Comparison of ENCODE assay signal across 33 cellular contexts in genomic region chr12:70508178-70508577, GRCh38.
A peak's percentile ranks its signal among the peaks of the same experiment; 100 is the strongest.
DNase-seq lines count a peak whose midpoint lies in the region; ATAC-seq, FAIRE-seq and TF ChIP-seq lines count a peak whose summit lies in the region.
"Had no signal": no experiment of that assay in that cellular context is flagged by ENCODE, and none has a peak within 500 bp of the region (broad histone marks: within the 10 kb centered on the region; RNA-seq: fewer than 3 reads in every experiment).

No MANE protein-coding gene starts in this region.

- H3K27me3 ChIP-seq in HepG2 (ENCODE audit: control insufficient read depth in 1 of 2, insufficient read depth in 2 of 2, low read length in 2 of 2) (no peaks in the 10 kb centered on the region; a peak in 1 of 5 replicates), right lobe of liver (no peaks in the 10 kb centered on the region)
- H3K27me3 ChIP-seq: foreskin keratinocyte, Peyer's patch, suprapubic skin had no signal

- H3K4me2 ChIP-seq in HepG2 (ENCODE audit: low read depth, low read length), result no peak overlapping the region

- H3K4me1 Mint-ChIP-seq in stimulated activated naive B cell treated with anti-CD40 and anti-IgM and Interleukin-4, amounts not matched to agents 10 μg/mL and 1 μg/mL and 100 μg/mL, for 72 hours, result no peaks in the 10 kb centered on the region
- no peaks in the 10 kb centered on the region for H3K4me1 Mint-ChIP-seq in CD14-positive monocyte
- H3K4me1 Mint-ChIP-seq: CD4-positive, alpha-beta memory T cell; central memory CD8-positive, alpha-beta T cell; naive thymus-derived CD4-positive, alpha-beta T cell; T-cell had no signal

- peak; percentile 7 for DNase-seq in HepG2 (ENCODE audit: low spot score)
- no peak for DNase-seq in right lobe of liver
- peak; percentile 4 for DNase-seq in choroid plexus epithelial cell (ENCODE audit: low read depth)
- no peak for DNase-seq in stimulated activated naive B cell treated with anti-CD40 and anti-IgM and Interleukin-4, amounts not matched to agents 10 μg/mL and 1 μg/mL and 100 μg/mL, for 72 hours
- DNase-seq in CD14-positive monocyte (ENCODE audit: low spot score), result no peak
- no peak for DNase-seq in GM19238 (ENCODE audit: insufficient read length, low spot score)
- DNase-seq: activated CD4-positive, alpha-beta T cell treated with anti-CD3 and anti-CD28 coated beads, Interleukin-2, amount 50 U/mL, for 48 hours; activated CD4-positive, CD25-positive, alpha-beta regulatory T cell; CD4-positive, alpha-beta memory T cell; foreskin keratinocyte; GF-D8; GOT3; hippocampal formation; left ventricle myocardium inferior; naive thymus-derived CD4-positive, alpha-beta T cell; NCI-H146; NCI-H2171 treated with DMSO at 0.1 percent for 48 hours; NCI-H524; occipital lobe; Peyer's patch; SIG-M5; stimulated activated CD4-positive, alpha-beta T cell treated with anti-CD3 and anti-CD28 coated beads, Interleukin-4, amount 100 ng/mL, for 1 hour; T-cell had no signal

- peaks cover 0 to 5% of the 10 kb centered on the region in 2 donors for H3K9me3 Mint-ChIP-seq in stimulated activated naive B cell treated with anti-CD40 and anti-IgM and Interleukin-4, amounts not matched to agents 10 μg/mL and 1 μg/mL and 100 μg/mL, for 72 hours
- peaks cover 4 to 20% (median 13%) of the 10 kb centered on the region in 7 donors for H3K9me3 Mint-ChIP-seq in CD14-positive monocyte
- H3K9me3 Mint-ChIP-seq: central memory CD8-positive, alpha-beta T cell had no signal

- H3K27ac ChIP-seq in HepG2 (ENCODE audit: extremely low read length, insufficient read depth, low read length) (no peak overlapping the region), right lobe of liver (no peak overlapping the region)
- H3K27ac ChIP-seq: 22Rv1, epithelial cell of prostate, foreskin keratinocyte, left ventricle myocardium inferior, Peyer's patch, suprapubic skin had no signal

- no peak overlapping the region for H3K4me3 ChIP-seq in HepG2 (replicated peaks in 1 of 3; ENCODE audit: insufficient read depth in 1 of 3, low read depth in 2 of 3, low read length in 3 of 3)
- H3K4me3 ChIP-seq in right lobe of liver, result no peak overlapping the region
- H3K4me3 ChIP-seq in choroid plexus epithelial cell (ENCODE audit: low read depth, low read length), result no peak overlapping the region
- H3K4me3 ChIP-seq: K562, left ventricle myocardium inferior, Peyer's patch, suprapubic skin had no signal

- WGBS in HepG2 (ENCODE audit: low lambda C conversion rate), result 86% methylated on average over 1 of the region's 1 CpG
- WGBS in right lobe of liver (ENCODE audit: insufficient coverage, low coverage, low lambda C conversion rate, missing lambda C conversion rate), result 82% methylated on average over 1 of the region's 1 CpG

- no peak for FAIRE-seq in HepG2 (lab: Jason Lieb, UNC)
- FAIRE-seq: astrocyte had no signal

- POLR2A ChIA-PET in HepG2 (lab: Yijun Ruan, JAX), result no interaction called here

- intact Hi-C loops in HepG2 (cut with micrococcal nuclease; ENCODE audit: unreplicated experiment) (no loop called here), right lobe of liver (cut with DNase I) (no loop called here), CD14-positive monocyte (cut with micrococcal nuclease) (no loop called here)

- no peak for TF ChIP-seq POLR2A in HepG2 (IDR thresholded peaks at IDR 0.05; ENCODE audit: insufficient read depth in 1 of 2, low read depth in 2 of 2, low read length in 2 of 2)
- no peak for TF ChIP-seq POLR2A in right lobe of liver (IDR thresholded peaks at IDR 0.05)

- H3K4me3 Mint-ChIP-seq in stimulated activated naive B cell treated with anti-CD40 and anti-IgM and Interleukin-4, amounts not matched to agents 10 μg/mL and 1 μg/mL and 100 μg/mL, for 72 hours, result no peak overlapping the region
- no peak overlapping the region for H3K4me3 Mint-ChIP-seq in CD14-positive monocyte
- H3K4me3 Mint-ChIP-seq: activated naive CD8-positive, alpha-beta T cell; CD4-positive, alpha-beta memory T cell; central memory CD8-positive, alpha-beta T cell; naive thymus-derived CD4-positive, alpha-beta T cell; stimulated activated memory B cell treated with anti-CD40 and anti-IgM and Interleukin-4, amounts not matched to agents 10 μg/mL and 1 μg/mL and 100 μg/mL, for 72 hours; T-cell had no signal

- peaks cover under 1 to 14% of the 10 kb centered on the region in 2 donors for H3K27me3 Mint-ChIP-seq in stimulated activated naive B cell treated with anti-CD40 and anti-IgM and Interleukin-4, amounts not matched to agents 10 μg/mL and 1 μg/mL and 100 μg/mL, for 72 hours
- peaks cover 0 to 5% (median 2%) of the 10 kb centered on the region in 3 donors for H3K27me3 Mint-ChIP-seq in CD14-positive monocyte (ENCODE audit: low read depth in 3 of 3)
- H3K27me3 Mint-ChIP-seq: stimulated activated memory B cell treated with anti-CD40 and anti-IgM and Interleukin-4, amounts not matched to agents 10 μg/mL and 1 μg/mL and 100 μg/mL, for 72 hours had no signal

- no peak overlapping the region for H2AFZ ChIP-seq in HepG2 (ENCODE audit: low read length)

- no peaks in the 10 kb centered on the region for H4K20me1 ChIP-seq in HepG2 (ENCODE audit: insufficient read depth, low read length)

- CTCF ChIA-PET in HepG2 (lab: Yijun Ruan, JAX; ENCODE audit: low intra/inter-chr PET ratio, low total read pairs), result no interaction called here

- no peaks in the 10 kb centered on the region for H3K4me1 ChIP-seq in HepG2 (ENCODE audit: insufficient read depth, low read length)
- no peaks in the 10 kb centered on the region for H3K4me1 ChIP-seq in right lobe of liver
- H3K4me1 ChIP-seq: foreskin keratinocyte, Peyer's patch, suprapubic skin had no signal

- no peak overlapping the region for H3K27ac Mint-ChIP-seq in stimulated activated naive B cell treated with anti-CD40 and anti-IgM and Interleukin-4, amounts not matched to agents 10 μg/mL and 1 μg/mL and 100 μg/mL, for 72 hours
- no peak overlapping the region for H3K27ac Mint-ChIP-seq in CD14-positive monocyte
- H3K27ac Mint-ChIP-seq: activated naive CD8-positive, alpha-beta T cell; CD4-positive, alpha-beta memory T cell; naive thymus-derived CD4-positive, alpha-beta T cell; stimulated activated memory B cell treated with anti-CD40 and anti-IgM and Interleukin-4, amounts not matched to agents 10 μg/mL and 1 μg/mL and 100 μg/mL, for 72 hours; T-cell had no signal

- H3K9me3 ChIP-seq in HepG2 (ENCODE audit: low read length) (peaks cover 9% of the 10 kb centered on the region), right lobe of liver (no peaks in the 10 kb centered on the region)
- H3K9me3 ChIP-seq: Peyer's patch, suprapubic skin had no signal

- in situ Hi-C loops in HepG2 (cut with HindIII; ENCODE audit: extremely low pct_ligation_motif_present, low pct_unique_long_range_greater_than_20kb), result no loop called here

- TF ChIP-seq CTCF in HepG2 (CRISPR knock-in tag; IDR thresholded peaks at IDR 0.05), result no peak
- no peak for TF ChIP-seq CTCF in right lobe of liver (IDR thresholded peaks at IDR 0.05)
- no peak for TF ChIP-seq CTCF in choroid plexus epithelial cell (conservative IDR thresholded peaks at IDR 0.05; ENCODE audit: low read depth, low read length)
- no peak for TF ChIP-seq CTCF in CD14-positive monocyte (IDR thresholded peaks at IDR 0.05)

- TF ChIP-seq RAD21 in HepG2 (CRISPR knock-in tag; IDR thresholded peaks at IDR 0.05), result no peak

- no TSS peak for BruUV-seq in HepG2 (replicated peaks; lab: Mats Ljungman, UMichigan)

- TF ChIP-seq EP300 in HepG2 (IDR thresholded peaks at IDR 0.05; ENCODE audit: low read depth in 2 of 2, low read length in 2 of 2) (no peak), HepG2 (CRISPR knock-in tag; IDR thresholded peaks at IDR 0.05; ENCODE audit: borderline replicate concordance) (no peak)

- H3K9ac ChIP-seq in HepG2 (ENCODE audit: insufficient read depth, low read depth, low read length), result no peak overlapping the region

- no peaks in the 10 kb centered on the region for H3K79me2 ChIP-seq in HepG2 (ENCODE audit: insufficient read depth, low read length)

- H3K36me3 Mint-ChIP-seq in stimulated activated naive B cell treated with anti-CD40 and anti-IgM and Interleukin-4, amounts not matched to agents 10 μg/mL and 1 μg/mL and 100 μg/mL, for 72 hours, result no peaks in the 10 kb centered on the region
- H3K36me3 Mint-ChIP-seq in CD14-positive monocyte, result no peaks in the 10 kb centered on the region
- H3K36me3 Mint-ChIP-seq: activated naive CD8-positive, alpha-beta T cell; CD4-positive, alpha-beta memory T cell; T-cell had no signal

- H3K36me3 ChIP-seq in HepG2 (replicated peaks in 1 of 2; ENCODE audit: control insufficient read depth in 1 of 2, insufficient read depth in 2 of 2, low read length in 2 of 2), result no peaks in the 10 kb centered on the region
- no peaks in the 10 kb centered on the region for H3K36me3 ChIP-seq in right lobe of liver
- H3K36me3 ChIP-seq: left ventricle myocardium inferior, Peyer's patch, suprapubic skin had no signal

- ATAC-seq in HepG2 (no peak), right lobe of liver (no peak), HG03342 (IDR thresholded peaks at IDR 0.05; ENCODE audit: unreplicated experiment) (peak; percentile 78), HG02885 (IDR thresholded peaks at IDR 0.05; ENCODE audit: poor library complexity, unreplicated experiment) (no peak)
- ATAC-seq in stimulated activated naive B cell treated with anti-CD40 and anti-IgM and Interleukin-4, amounts not matched to agents 10 μg/mL and 1 μg/mL and 100 μg/mL, for 72 hours (replicated peaks), result peak; percentile 39 to 45
- ATAC-seq: foreskin keratinocyte; K562; naive thymus-derived CD4-positive, alpha-beta T cell; stimulated activated memory B cell treated with anti-CD40 and anti-IgM and Interleukin-4, amounts not matched to agents 10 μg/mL and 1 μg/mL and 100 μg/mL, for 72 hours; T-cell had no signal

TF ChIP-seq in HepG2, 621 proteins besides CTCF, POLR2A, EP300 and RAD21:
- TF ChIP-seq GMEB2 (CRISPR knock-in tag; IDR thresholded peaks at IDR 0.05; ENCODE audit: low read depth) (no peak), ZNF549 (CRISPR knock-in tag; IDR thresholded peaks at IDR 0.05) (no peak), CC2D1A (CRISPR knock-in tag; IDR thresholded peaks at IDR 0.05) (no peak), ZNF782 (CRISPR knock-in tag; IDR thresholded peaks at IDR 0.05; ENCODE audit: borderline replicate concordance) (no peak), ZNF354B (CRISPR knock-in tag; IDR thresholded peaks at IDR 0.05) (no peak), NFE2L1 (CRISPR knock-in tag; IDR thresholded peaks at IDR 0.05; ENCODE audit: borderline replicate concordance) (no peak)

Comparison
In these comparisons a context has a peak if more than half of its experiments do, and no peak if none do; other contexts are left out.
1. DNase-seq: peak in HepG2 (single experiment) and choroid plexus epithelial cell (single experiment); none in right lobe of liver (0 of 3), stimulated activated naive B cell treated with anti-CD40 and anti-IgM and Interleukin-4, amounts not matched to agents 10 μg/mL and 1 μg/mL and 100 μg/mL, for 72 hours (single experiment), CD14-positive monocyte (single experiment) and GM19238 (single experiment).
2. ATAC-seq: peak in HG03342 (single experiment) and stimulated activated naive B cell treated with anti-CD40 and anti-IgM and Interleukin-4, amounts not matched to agents 10 μg/mL and 1 μg/mL and 100 μg/mL, for 72 hours (2 of 2); none in HepG2 (single experiment), right lobe of liver (0 of 4) and HG02885 (single experiment).